Comparison of ENCODE assay signal across 4 cellular contexts in genomic region chr1:168146160-168146539, GRCh38. TPM values are rescaled to one million over a fixed set of nuclear protein-coding genes. Genes with fewer than 3 reads are reported as not detected.
"Had no signal": no experiment of that assay in that cellular context is flagged by ENCODE, and none has a peak within 500 bp of the region (broad histone marks: within the 10 kb centered on the region; RNA-seq: fewer than 3 reads in every experiment).

No MANE protein-coding gene starts in this region.

- H3K4me3 Mint-ChIP-seq: activated CD8-positive, alpha-beta memory T cell treated with anti-CD3 and anti-CD28 coated beads, Interleukin-2, amount 10 ng/mL, durations not matched to agents 7 days and 5 days; activated naive CD8-positive, alpha-beta T cell; activated T-cell treated with anti-CD3 and anti-CD28 coated beads, Interleukin-2, amount 50 U/mL, for 24 hours had no signal

- H3K27ac Mint-ChIP-seq: activated naive CD8-positive, alpha-beta T cell; activated T-cell treated with anti-CD3 and anti-CD28 coated beads, Interleukin-2, amount 50 U/mL, for 24 hours; naive thymus-derived CD4-positive, alpha-beta T cell had no signal

- H3K36me3 Mint-ChIP-seq: activated CD8-positive, alpha-beta memory T cell treated with anti-CD3 and anti-CD28 coated beads, Interleukin-2, amount 10 ng/mL, durations not matched to agents 7 days and 5 days; activated naive CD8-positive, alpha-beta T cell; naive thymus-derived CD4-positive, alpha-beta T cell had no signal

- H3K27me3 Mint-ChIP-seq: activated naive CD8-positive, alpha-beta T cell; activated T-cell treated with anti-CD3 and anti-CD28 coated beads, Interleukin-2, amount 50 U/mL, for 24 hours had no signal

- H3K9me3 Mint-ChIP-seq: activated T-cell treated with anti-CD3 and anti-CD28 coated beads, Interleukin-2, amount 50 U/mL, for 24 hours; naive thymus-derived CD4-positive, alpha-beta T cell had no signal

RNA-seq across cellular contexts. Expression of gene GPR161, which starts 9.4 kb away (rescaled TPM):
- polyA plus RNA-seq: naive thymus-derived CD4-positive, alpha-beta T cell had no signal
